21 cellular contexts compared by ENCODE assay signal in genomic region chr20:537983-538382, GRCh38. TPM values are rescaled to one million over a fixed set of nuclear protein-coding genes. Genes with fewer than 3 reads are reported as not detected.
A peak's percentile ranks its signal among the peaks of the same experiment; 100 is the strongest.
DNase-seq lines count a peak whose midpoint lies in the region; ATAC-seq, FAIRE-seq and TF ChIP-seq lines count a peak whose summit lies in the region.
"Had no signal": no experiment of that assay in that cellular context is flagged by ENCODE, and none has a peak within 500 bp of the region (broad histone marks: within the 10 kb centered on the region; RNA-seq: fewer than 3 reads in every experiment).

No MANE protein-coding gene starts in this region.

- H3K9me3 Mint-ChIP-seq in activated T-cell treated with anti-CD3 and anti-CD28 coated beads, Interleukin-2, amount 50 U/mL, for 24 hours = no peaks in the 10 kb centered on the region
- peaks cover 4% of the 10 kb centered on the region for H3K9me3 Mint-ChIP-seq in activated naive CD8-positive, alpha-beta T cell treated with anti-CD3 and anti-CD28 coated beads for 36 hours
- peaks cover 0 to 3% (median 0%) of the 10 kb centered on the region in 9 donors for H3K9me3 Mint-ChIP-seq in naive thymus-derived CD8-positive, alpha-beta T cell
- H3K9me3 Mint-ChIP-seq: CD8-positive, alpha-beta T cell had no signal

- peak overlapping the region; percentile 54 for H3K27ac Mint-ChIP-seq in activated T-cell treated with anti-CD3 and anti-CD28 coated beads, Interleukin-2, amount 50 U/mL, for 24 hours
- no peak overlapping the region for H3K27ac Mint-ChIP-seq in activated naive CD8-positive, alpha-beta T cell treated with anti-CD3 and anti-CD28 coated beads for 36 hours
- H3K27ac Mint-ChIP-seq in naive thymus-derived CD8-positive, alpha-beta T cell = peak overlapping the region in 4 of 10 donors; percentile 28 to 52 (median 32)

- peaks cover 78% of the 10 kb centered on the region for H3K36me3 Mint-ChIP-seq in activated T-cell treated with anti-CD3 and anti-CD28 coated beads, Interleukin-2, amount 50 U/mL, for 24 hours (ENCODE audit: low read depth)
- H3K36me3 Mint-ChIP-seq in activated naive CD8-positive, alpha-beta T cell treated with anti-CD3 and anti-CD28 coated beads for 36 hours = peaks cover 65% of the 10 kb centered on the region
- H3K36me3 Mint-ChIP-seq in naive thymus-derived CD8-positive, alpha-beta T cell = peaks cover 0 to 25% (median 16%) of the 10 kb centered on the region in 3 donors

- FAIRE-seq in GM12892 (lab: Jason Lieb, UNC) = peak; percentile 44
- FAIRE-seq: D721Med, G401.6 had no signal

- no peak for TF ChIP-seq POLR2A in GM12892 (IDR thresholded peaks at IDR 0.05; ENCODE audit: low read depth, low read length)

- H3K4me1 Mint-ChIP-seq in activated T-cell treated with anti-CD3 and anti-CD28 coated beads, Interleukin-2, amount 50 U/mL, for 24 hours (ENCODE audit: low read depth) = peaks cover 92% of the 10 kb centered on the region
- peaks cover 80% of the 10 kb centered on the region for H3K4me1 Mint-ChIP-seq in activated naive CD8-positive, alpha-beta T cell treated with anti-CD3 and anti-CD28 coated beads for 36 hours
- H3K4me1 Mint-ChIP-seq in naive thymus-derived CD8-positive, alpha-beta T cell = peaks cover 43 to 97% (median 96%) of the 10 kb centered on the region in 4 donors

- DNase-seq in activated T-cell treated with anti-CD3 and anti-CD28 coated beads, Interleukin-2, amount 50 U/mL, for 24 hours = no peak
- no peak for DNase-seq in activated T-cell treated with anti-CD3 and anti-CD28 coated beads, Interleukin-2, amount 50 U/mL, for 1 hour
- no peak for DNase-seq in GM12892 (ENCODE audit: insufficient read length)
- no peak for DNase-seq in activated naive CD8-positive, alpha-beta T cell treated with anti-CD3 and anti-CD28 coated beads for 36 hours
- DNase-seq in naive thymus-derived CD8-positive, alpha-beta T cell = no peak
- DNase-seq in cortex of kidney (lab: John Stamatoyannopoulos, UW) = no peak
- DNase-seq: 8988T; BE2C; CD8-positive, alpha-beta T cell; DMS79; GOT3; NCI-H1436; NCI-H2029; NCI-H2171 treated with DMSO at 0.1 percent for 48 hours; NCI-H774; PC-3; SJCRH30 had no signal

- H3K27me3 Mint-ChIP-seq in activated T-cell treated with anti-CD3 and anti-CD28 coated beads, Interleukin-2, amount 50 U/mL, for 24 hours = no peaks in the 10 kb centered on the region
- no peaks in the 10 kb centered on the region for H3K27me3 Mint-ChIP-seq in activated naive CD8-positive, alpha-beta T cell treated with anti-CD3 and anti-CD28 coated beads for 36 hours
- H3K27me3 Mint-ChIP-seq in naive thymus-derived CD8-positive, alpha-beta T cell = no peaks in the 10 kb centered on the region

- POLR2A ChIA-PET in naive thymus-derived CD8-positive, alpha-beta T cell (lab: Charles Lee) = no interaction called here

- no peak overlapping the region for H3K4me3 Mint-ChIP-seq in activated T-cell treated with anti-CD3 and anti-CD28 coated beads, Interleukin-2, amount 50 U/mL, for 24 hours
- peak overlapping the region; percentile 29 for H3K4me3 Mint-ChIP-seq in activated naive CD8-positive, alpha-beta T cell treated with anti-CD3 and anti-CD28 coated beads for 36 hours
- H3K4me3 Mint-ChIP-seq in naive thymus-derived CD8-positive, alpha-beta T cell = peak overlapping the region in 8 of 10 donors; percentile 12 to 69 (median 33)
- H3K4me3 Mint-ChIP-seq: CD8-positive, alpha-beta T cell had no signal

- no peak for ATAC-seq in naive thymus-derived CD8-positive, alpha-beta T cell
- ATAC-seq in HG03439 (IDR thresholded peaks at IDR 0.05; ENCODE audit: unreplicated experiment) = no peak
- ATAC-seq in HG02678 (IDR thresholded peaks at IDR 0.05; ENCODE audit: unreplicated experiment) = no peak
- ATAC-seq: CD8-positive, alpha-beta T cell; PC-3 had no signal

RNA-seq across cellular contexts. Expression of gene CSNK2A1, which starts 5.6 kb away (rescaled TPM):
- polyA plus RNA-seq in GM12892 (2012; ENCODE audit: missing spikeins) = 92.5 TPM
- 100 to 1,000 TPM; 180 to 202 TPM for total RNA-seq in activated naive CD8-positive, alpha-beta T cell treated with anti-CD3 and anti-CD28 coated beads for 36 hours
- 10 to 100 TPM; 91.8 to 93.8 TPM for total RNA-seq in naive thymus-derived CD8-positive, alpha-beta T cell
- polyA plus RNA-seq in naive thymus-derived CD8-positive, alpha-beta T cell = 10 to 100 TPM; 49.6 to 52.0 (median 49.7) TPM
